19 cellular contexts compared by ENCODE assay signal in genomic region chr2:222952204-222952603, GRCh38.
DNase-seq lines count a peak whose midpoint lies in the region; TF ChIP-seq lines count a peak whose summit lies in the region.
"Had no signal": no experiment of that assay in that cellular context is flagged by ENCODE, and none has a peak within 500 bp of the region (broad histone marks: within the 10 kb centered on the region; RNA-seq: fewer than 3 reads in every experiment).

No MANE protein-coding gene starts in this region.

- H3K9me2 ChIP-seq in OCI-LY7 (ENCODE audit: insufficient read depth, low read length) = no peaks in the 10 kb centered on the region

- H3K4me1 ChIP-seq in OCI-LY7 (ENCODE audit: insufficient read depth, low read length, poor library complexity, severe bottlenecking) = no peaks in the 10 kb centered on the region
- H3K4me1 ChIP-seq in stomach = peaks cover 0 to 10% (median 6%) of the 10 kb centered on the region in 4 donors
- H3K4me1 ChIP-seq: psoas muscle, spleen, upper lobe of right lung had no signal

- no peak overlapping the region for H3K27ac ChIP-seq in OCI-LY7 (ENCODE audit: low read depth, low read length, poor library complexity, severe bottlenecking)
- no peak overlapping the region for H3K27ac ChIP-seq in stomach
- H3K27ac ChIP-seq: KMS-11, psoas muscle, spleen, upper lobe of right lung had no signal

- no peak for TF ChIP-seq CTCF in OCI-LY7 (conservative IDR thresholded peaks at IDR 0.05; ENCODE audit: low read length)
- no peak for TF ChIP-seq CTCF in stomach (IDR thresholded peaks at IDR 0.05)

- H3K4me3 ChIP-seq in OCI-LY7 (ENCODE audit: low read depth, low read length, poor library complexity, severe bottlenecking) (no peak overlapping the region), stomach (no peak overlapping the region)
- H3K4me3 ChIP-seq: psoas muscle, spleen, upper lobe of right lung had no signal

- H4K20me1 ChIP-seq in OCI-LY7 (ENCODE audit: insufficient read depth, low read length) = no peaks in the 10 kb centered on the region

- H3K9me3 ChIP-seq in OCI-LY7 (ENCODE audit: low read length) (no peaks in the 10 kb centered on the region), stomach (no peaks in the 10 kb centered on the region)
- H3K9me3 ChIP-seq: spleen, upper lobe of right lung had no signal

- H3K27me3 ChIP-seq in stomach = no peaks in the 10 kb centered on the region

- no TSS peak for BruUV-seq in OCI-LY7 (replicated peaks; lab: Mats Ljungman, UMichigan)

- CTCF ChIA-PET in OCI-LY7 (lab: Charles Lee; ENCODE audit: unreplicated experiment) = no interaction called here

- TF ChIP-seq POLR2A in stomach (IDR thresholded peaks at IDR 0.05) (no peak), erythroblast (IDR thresholded peaks at IDR 0.05; ENCODE audit: low read length) (no peak)

- TF ChIP-seq EP300 in stomach (IDR thresholded peaks at IDR 0.05) = no peak

- DNase-seq in NCI-H524 (lab: John Stamatoyannopoulos, UW) (peak; percentile 43 to 77), NCI-H524 treated with DMSO at 0.1 percent for 48 hours (lab: John Stamatoyannopoulos, UW) (no peak), NCI-H146 (lab: John Stamatoyannopoulos, UW) (peak; percentile 80), OCI-LY7 (ENCODE audit: low spot score) (peak; percentile 11), stomach (peak; percentile 80), T-helper 9 cell (no peak), erythroblast (lab: John Stamatoyannopoulos, UW) (no peak), mucosa of gallbladder (ENCODE audit: low spot score) (no peak)
- DNase-seq: ACHN; activated CD4-positive, alpha-beta T cell treated with anti-CD3 and anti-CD28 coated beads, Interleukin-2, amount 50 U/mL, for 1 hour; activated T-cell treated with anti-CD3 and anti-CD28 coated beads for 4 hours; CD4-positive, alpha-beta memory T cell; NCI-H187; nephron progenitor cell; PC-3; psoas muscle; spleen; upper lobe of right lung had no signal

- H3K36me3 ChIP-seq in OCI-LY7 (ENCODE audit: insufficient read depth, low read length) (no peaks in the 10 kb centered on the region), stomach (no peaks in the 10 kb centered on the region)
- H3K36me3 ChIP-seq: spleen, upper lobe of right lung had no signal

- intact Hi-C loops in OCI-LY7 (cut with micrococcal nuclease; ENCODE audit: unreplicated experiment) (no loop called here), stomach (cut with DNase I; ENCODE audit: low total_unique reads) (no loop called here)

- no peak overlapping the region for H2AFZ ChIP-seq in OCI-LY7 (ENCODE audit: low read length)

- H3K79me2 ChIP-seq in OCI-LY7 (ENCODE audit: insufficient read depth, low read depth, low read length) = no peaks in the 10 kb centered on the region

- H3K4me2 ChIP-seq in OCI-LY7 (ENCODE audit: low read length) = no peak overlapping the region
- H3K4me2 ChIP-seq: KMS-11 had no signal

- POLR2A ChIA-PET in OCI-LY7 (lab: Charles Lee) = interaction anchor here (1.0 to 1.4 kb wide), 2 partner anchors 15 to 40 kb away, joined by 3 to 7 read pairs; no protein-coding TSS in a partner anchor

Comparison
In these comparisons a context has a peak if more than half of its experiments do, and no peak if none do; other contexts are left out.
1. DNase-seq: peak in NCI-H524 (2 of 2), NCI-H146 (single experiment), OCI-LY7 (single experiment) and stomach (single experiment); none in NCI-H524 treated with DMSO at 0.1 percent for 48 hours (single experiment), T-helper 9 cell (single experiment), erythroblast (0 of 2) and mucosa of gallbladder (single experiment).